8 cellular contexts compared by ENCODE assay signal in genomic region chr4:141131738-141132688, GRCh38. TPM values are rescaled to one million over a fixed set of nuclear protein-coding genes. Genes with fewer than 3 reads are reported as not detected.
DNase-seq lines count a peak whose midpoint lies in the region; ATAC-seq, FAIRE-seq and TF ChIP-seq lines count a peak whose summit lies in the region.

No MANE protein-coding gene starts in this region.

- H4K20me1 ChIP-seq in keratinocyte (ENCODE audit: control insufficient read depth, extremely low read depth, insufficient read depth, low read length) = no peaks in the 10 kb centered on the region

- H3K4me1 ChIP-seq in keratinocyte (ENCODE audit: control insufficient read depth, extremely low read depth, insufficient read depth, low read length) = peaks cover 3% of the 10 kb centered on the region

- no peaks in the 10 kb centered on the region for H3K9me1 ChIP-seq in keratinocyte (ENCODE audit: control insufficient read depth, extremely low read depth, insufficient read depth, low read length)

- H3K27ac Mint-ChIP-seq in stimulated activated memory B cell treated with anti-CD40 and anti-IgM and Interleukin-4, amounts not matched to agents 10 μg/mL and 1 μg/mL and 100 μg/mL, for 72 hours = no peak overlapping the region

- H2AFZ ChIP-seq in keratinocyte (ENCODE audit: control insufficient read depth, low read length) = peak overlapping the region; percentile 47

- in situ Hi-C loops in astrocyte of the cerebellum (cut with HindIII; ENCODE audit: low sequenced_read_pairs) = loop anchor here (5.0 kb wide), 1 partner anchor 265 kb away; no protein-coding TSS in a partner anchor

- no peak overlapping the region for H3K27ac ChIP-seq in keratinocyte (ENCODE audit: control insufficient read depth, insufficient read depth, low read length)

- DNase-seq in NCI-H1105 treated with DMSO at 0.1 percent for 48 hours (lab: John Stamatoyannopoulos, UW) (peak; percentile 7), NCI-H1105 (lab: John Stamatoyannopoulos, UW) (no peak), astrocyte of the cerebellum (ENCODE audit: low read depth) (no peak), keratinocyte (ENCODE audit: low read depth, low spot score) (no peak), inferior parietal cortex (ENCODE audit: extremely low spot score) (no peak)

- H3K36me3 Mint-ChIP-seq in stimulated activated memory B cell treated with anti-CD40 and anti-IgM and Interleukin-4, amounts not matched to agents 10 μg/mL and 1 μg/mL and 100 μg/mL, for 72 hours = no peaks in the 10 kb centered on the region

- no peak for TF ChIP-seq CTCF in astrocyte of the cerebellum (IDR thresholded peaks at IDR 0.05; ENCODE audit: low read depth, low read length, missing control alignments)
- no peak for TF ChIP-seq CTCF in keratinocyte (optimal IDR thresholded peaks at IDR 0.05 in 1 of 3, IDR thresholded peaks at IDR 0.05 in 1 of 3, conservative IDR thresholded peaks at IDR 0.05 in 1 of 3; ENCODE audit: extremely low read depth in 1 of 3, insufficient read depth in 2 of 3, low read length in 3 of 3)

- H3K9me3 Mint-ChIP-seq in stimulated activated memory B cell treated with anti-CD40 and anti-IgM and Interleukin-4, amounts not matched to agents 10 μg/mL and 1 μg/mL and 100 μg/mL, for 72 hours = no peaks in the 10 kb centered on the region

- ATAC-seq in HG03159 (IDR thresholded peaks at IDR 0.05; ENCODE audit: unreplicated experiment) = peak; percentile 3
- ATAC-seq in stimulated activated memory B cell treated with anti-CD40 and anti-IgM and Interleukin-4, amounts not matched to agents 10 μg/mL and 1 μg/mL and 100 μg/mL, for 72 hours = peak; percentile 3
- ATAC-seq in GM18511 (IDR thresholded peaks at IDR 0.05; ENCODE audit: unreplicated experiment) = no peak

- peak overlapping the region; percentile 92 for H3K4me2 ChIP-seq in keratinocyte (ENCODE audit: control insufficient read depth, extremely low read depth, insufficient read depth, low read depth, low read length)

- no peaks in the 10 kb centered on the region for H3K79me2 ChIP-seq in keratinocyte (ENCODE audit: control insufficient read depth, insufficient read depth, low read length)

- peak overlapping the region; percentile 42 for H3K4me3 Mint-ChIP-seq in stimulated activated memory B cell treated with anti-CD40 and anti-IgM and Interleukin-4, amounts not matched to agents 10 μg/mL and 1 μg/mL and 100 μg/mL, for 72 hours

- H3K9me3 ChIP-seq in keratinocyte (ENCODE audit: control insufficient read depth, low read depth, low read length) = no peaks in the 10 kb centered on the region

- peaks cover 77% of the 10 kb centered on the region for H3K27me3 Mint-ChIP-seq in stimulated activated memory B cell treated with anti-CD40 and anti-IgM and Interleukin-4, amounts not matched to agents 10 μg/mL and 1 μg/mL and 100 μg/mL, for 72 hours

- no peaks in the 10 kb centered on the region for H3K36me3 ChIP-seq in keratinocyte (ENCODE audit: control insufficient read depth in 2 of 2, extremely low read depth in 1 of 2, insufficient read depth in 2 of 2, low read length in 2 of 2)

- H3K27me3 ChIP-seq in keratinocyte (ENCODE audit: control insufficient read depth, extremely low read depth, insufficient read depth, low read length) = peaks cover 28% of the 10 kb centered on the region

- dilution Hi-C loops in keratinocyte (cut with MboI; ENCODE audit: extremely low pct_ligation_motif_present, low sequenced_read_pairs) = loop anchor here (25.0 kb wide), 1 partner anchor 245 kb away; no protein-coding TSS in a partner anchor

- H3K4me1 Mint-ChIP-seq in stimulated activated memory B cell treated with anti-CD40 and anti-IgM and Interleukin-4, amounts not matched to agents 10 μg/mL and 1 μg/mL and 100 μg/mL, for 72 hours = peaks cover 10% of the 10 kb centered on the region

- FAIRE-seq in keratinocyte (lab: Jason Lieb, UNC) = no peak

- H3K4me3 ChIP-seq in astrocyte of the cerebellum (ENCODE audit: low read depth, low read length) (peak overlapping the region; percentile 78), keratinocyte (ENCODE audit: control insufficient read depth in 2 of 3, extremely low read depth in 1 of 3, insufficient read depth in 2 of 3, low read depth in 1 of 3, low read length in 3 of 3) (peak overlapping the region; percentile 47 to 71 (median 71))

- H3K9ac ChIP-seq in keratinocyte (ENCODE audit: control insufficient read depth, extremely low read depth, insufficient read depth, low read length) = no peak overlapping the region

RNA-seq across cellular contexts. Expression of gene RNF150, which starts 1.3 kb away (rescaled TPM):
- polyA plus RNA-seq in keratinocyte = 0.02 to 0.18 TPM (median 0.09 TPM) in 3 replicates
- not detected for polyA plus RNA-seq in keratinocyte (2011; ENCODE audit: low read depth)
- polyA plus RNA-seq in keratinocyte (2011; cell fraction: cytosol; rRNA removed) = 0.11 and 0.21 TPM in 2 replicates
- 0.19 and 0.39 TPM in 2 replicates for polyA plus RNA-seq in keratinocyte (2011; cell fraction: nucleus; rRNA removed)
- 0.03 and 0.04 TPM in 2 replicates for polyA plus RNA-seq in keratinocyte (2012; ENCODE audit: low replicate concordance)
- 0.40 to 0.45 TPM in 2 of 3 replicates, not detected in the other for polyA minus RNA-seq in keratinocyte
- polyA minus RNA-seq in keratinocyte (2011; cell fraction: cytosol; rRNA and poly(A)+ RNA removed) = not detected
- 0.42 and 0.54 TPM in 2 replicates for polyA minus RNA-seq in keratinocyte (2011; cell fraction: nucleus; rRNA and poly(A)+ RNA removed)
